8 cellular contexts compared by ENCODE assay signal in the genomic region with DNA sequence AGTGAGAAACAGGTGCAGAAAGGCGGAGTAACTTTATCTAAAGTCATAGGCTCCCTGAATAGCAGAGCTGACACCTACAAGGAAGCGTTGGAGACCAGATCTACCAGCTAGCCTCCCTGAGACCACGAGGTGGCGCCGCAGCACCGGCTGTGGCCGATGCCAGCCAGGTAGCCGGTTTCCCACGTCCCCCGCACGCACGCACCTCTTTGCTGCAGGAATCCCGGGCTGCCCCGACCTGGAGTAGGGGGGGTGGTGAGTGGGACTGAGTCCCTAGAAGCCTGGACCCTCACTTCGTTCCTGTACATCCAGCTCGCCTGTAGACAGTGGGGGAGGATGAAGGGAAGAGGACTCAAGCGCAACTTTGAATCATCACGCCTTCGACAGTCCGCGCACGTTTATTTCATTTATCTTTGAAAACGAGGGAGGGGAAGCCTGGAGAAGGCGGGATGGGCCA. TPM values are rescaled to one million over a fixed set of nuclear protein-coding genes. Genes with fewer than 3 reads are reported as not detected.
DNase-seq lines count a peak whose midpoint lies in the region; ATAC-seq lines count a peak whose summit lies in the region.

No MANE protein-coding gene starts in this region.

- ATAC-seq in GM18502 (IDR thresholded peaks at IDR 0.05; ENCODE audit: poor library complexity, unreplicated experiment) = no peak

- H3K27ac ChIP-seq in HUES48 (ENCODE audit: low read depth, low read length) = no peak overlapping the region
- no peak overlapping the region for H3K27ac ChIP-seq in esophagus (ENCODE audit: low read depth in 2 of 2, low read length in 1 of 2)
- H3K27ac ChIP-seq in mucosa of rectum (ENCODE audit: low read depth in 2 of 2, low read length in 2 of 2) = no peak overlapping the region

- H3K36me3 ChIP-seq in HUES48 (ENCODE audit: control insufficient read depth, insufficient read depth, low read length) (no peaks in the 10 kb centered on the region), esophagus (ENCODE audit: control insufficient read depth in 2 of 2, insufficient read depth in 2 of 2, low read length in 1 of 2) (no peaks in the 10 kb centered on the region), mucosa of rectum (ENCODE audit: control insufficient read depth in 2 of 2, insufficient read depth in 2 of 2, low read length in 2 of 2) (no peaks in the 10 kb centered on the region)

- H3K9ac ChIP-seq in HUES48 (ENCODE audit: low read depth, low read length) (no peak overlapping the region), mucosa of rectum (ENCODE audit: low read depth in 1 of 2, low read length in 2 of 2) (no peak overlapping the region)

- WGBS in esophagus, 2 donors = 1 to 2% methylated on average over 22 to 24 of the region's 24 CpGs

- H3K4me3 ChIP-seq in HUES48 (ENCODE audit: low read depth, low read length) (peak overlapping the region; percentile 64), esophagus (ENCODE audit: low read depth in 1 of 2, low read length in 2 of 2) (peak overlapping the region; percentile 16 to 53), mucosa of rectum (ENCODE audit: low read length in 2 of 2) (peak overlapping the region; percentile 56 to 62)

- H3K27me3 ChIP-seq in HUES48 (ENCODE audit: control insufficient read depth, insufficient read depth, low read length) (peaks cover 95% of the 10 kb centered on the region), esophagus (ENCODE audit: control insufficient read depth in 1 of 2, insufficient read depth in 2 of 2, low read length in 2 of 2) (peaks cover 5 to 10% of the 10 kb centered on the region in 2 donors), mucosa of rectum (ENCODE audit: control insufficient read depth in 2 of 2, insufficient read depth in 2 of 2, low read length in 2 of 2) (peaks cover 22 to 31% of the 10 kb centered on the region in 2 donors)

- DNase-seq in DMS79 treated with DMSO at 0.1 percent for 48 hours (lab: John Stamatoyannopoulos, UW) (peak; percentile 40), OCI-M2 (lab: John Stamatoyannopoulos, UW; ENCODE audit: unreplicated experiment) (peak; percentile 59)
- peak; percentile 88 for DNase-seq in activated T-cell treated with anti-CD3 and anti-CD28 coated beads, Interleukin-2, amount 50 U/mL, for 1 hour
- peak; percentile 59 to 75 for DNase-seq in stimulated activated CD8-positive, alpha-beta memory T cell treated with anti-CD3 and anti-CD28 coated beads, Interleukin-4, amount 100 ng/mL, for 1 hour (ENCODE audit: low read depth in 2 of 2, low spot score in 1 of 2)

- H3K9me3 ChIP-seq in HUES48 (ENCODE audit: control insufficient read depth, insufficient read depth, low read length) (no peaks in the 10 kb centered on the region), esophagus (ENCODE audit: control insufficient read depth in 2 of 2, insufficient read depth in 1 of 2, low read depth in 1 of 2, low read length in 1 of 2) (no peaks in the 10 kb centered on the region), mucosa of rectum (ENCODE audit: control insufficient read depth in 2 of 2, low read length in 2 of 2) (no peaks in the 10 kb centered on the region)

- peaks cover 8% of the 10 kb centered on the region for H3K4me1 ChIP-seq in HUES48 (ENCODE audit: control insufficient read depth, insufficient read depth, low read length)
- H3K4me1 ChIP-seq in esophagus (ENCODE audit: control insufficient read depth in 2 of 2, insufficient read depth in 2 of 2, low read length in 1 of 2) = peaks cover 14% of the 10 kb centered on the region in 2 donors
- H3K4me1 ChIP-seq in mucosa of rectum (ENCODE audit: control insufficient read depth in 2 of 2, insufficient read depth in 2 of 2, low read length in 2 of 2) = peaks cover 25 to 30% of the 10 kb centered on the region in 2 donors

RNA-seq across cellular contexts. Expression of gene ELOVL3, which starts 3.7 kb away (rescaled TPM):
- polyA plus RNA-seq in esophagus = under 1 TPM in 1 of 2 donors, not detected in 1; 0.02 TPM

RNA-seq across cellular contexts. Expression of gene PITX3, which starts 11.5 kb away (rescaled TPM):
- polyA plus RNA-seq in esophagus = not detected

RNA-seq across cellular contexts. Expression of gene GBF1, which starts 15.5 kb away (rescaled TPM):
- 10 to 100 TPM; 11.4 to 11.7 TPM for polyA plus RNA-seq in esophagus
